9 cellular contexts compared by ENCODE assay signal in the genomic region with DNA sequence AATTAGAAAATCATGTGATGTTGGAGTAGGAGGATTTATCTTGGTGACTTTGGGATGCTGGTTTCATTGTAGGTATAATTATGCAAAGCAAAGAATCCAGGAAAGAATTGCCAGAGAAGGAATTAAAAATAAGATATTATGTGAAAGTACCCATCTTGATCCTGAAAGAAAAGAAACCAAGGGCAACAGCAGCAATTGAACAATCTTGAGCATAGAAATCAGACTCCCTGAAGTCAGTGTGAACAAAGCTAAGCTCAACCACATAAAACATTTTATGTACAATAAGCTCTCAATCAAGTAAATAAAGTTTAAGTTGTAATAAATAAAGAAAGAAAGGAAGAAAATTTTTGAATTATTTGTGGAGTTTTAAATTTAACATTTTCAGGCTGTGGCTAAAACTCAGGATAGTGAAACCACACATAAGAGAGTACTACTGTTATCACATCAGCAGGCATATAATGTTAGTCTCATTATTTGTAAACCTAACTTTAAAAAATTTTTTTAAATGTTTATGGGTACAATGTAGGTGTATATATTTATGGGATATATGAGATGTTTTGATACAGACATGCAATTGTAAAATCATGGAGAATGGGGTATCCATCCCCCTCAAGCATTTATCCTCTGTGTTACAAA. TPM values are rescaled to one million over a fixed set of nuclear protein-coding genes. Genes with fewer than 3 reads are reported as not detected.
A peak's percentile ranks its signal among the peaks of the same experiment; 100 is the strongest.
DNase-seq lines count a peak whose midpoint lies in the region; ATAC-seq and TF ChIP-seq lines count a peak whose summit lies in the region.
"Had no signal": no experiment of that assay in that cellular context is flagged by ENCODE, and none has a peak within 500 bp of the region (broad histone marks: within the 10 kb centered on the region; RNA-seq: fewer than 3 reads in every experiment).

No MANE protein-coding gene starts in this region.

- peak overlapping the region; percentile 23 for H3K4me3 ChIP-seq in HFF-Myc (replicated peaks; ENCODE audit: low read depth, low read length)
- peak overlapping the region; percentile 27 to 67 (median 44) for H3K4me3 ChIP-seq in breast epithelium

- ATAC-seq in GM18870 (IDR thresholded peaks at IDR 0.05; ENCODE audit: unreplicated experiment), result no peak

- peaks cover 0 to 3% of the 10 kb centered on the region in 2 donors for H3K4me1 ChIP-seq in breast epithelium

- no peak for TF ChIP-seq CTCF in 22Rv1 (IDR thresholded peaks at IDR 0.05)
- no peak for TF ChIP-seq CTCF in HFF-Myc (IDR thresholded peaks at IDR 0.05; ENCODE audit: low read depth, low read length, missing control alignments)
- no peak for TF ChIP-seq CTCF in breast epithelium (IDR thresholded peaks at IDR 0.05)
- no peak for TF ChIP-seq CTCF in mesothelial cell of epicardium (IDR thresholded peaks at IDR 0.05; ENCODE audit: unreplicated experiment)

- H3K27me3 ChIP-seq in breast epithelium, result no peaks in the 10 kb centered on the region

- no peak for DNase-seq in HFF-Myc (ENCODE audit: extremely low read depth, low read depth)
- DNase-seq in breast epithelium (ENCODE audit: low spot score in 2 of 2), result no peak
- no peak for DNase-seq in mesothelial cell of epicardium (ENCODE audit: low spot score in 2 of 2, unreplicated experiment in 2 of 2)
- no peak for DNase-seq in NCI-H1092 (lab: John Stamatoyannopoulos, UW)
- no peak for DNase-seq in DMS79 (lab: John Stamatoyannopoulos, UW)
- no peak for DNase-seq in iPS-NIHi11 (ENCODE audit: low spot score)

- H3K9me3 ChIP-seq in breast epithelium, result no peaks in the 10 kb centered on the region

- peak overlapping the region; percentile 62 for H3K4me3 Mint-ChIP-seq in mesothelial cell of epicardium

- H3K27me3 Mint-ChIP-seq in mesothelial cell of epicardium (ENCODE audit: low read depth), result peaks cover 30% of the 10 kb centered on the region

- intact Hi-C loops in breast epithelium (cut with DNase I; ENCODE audit: low total_unique reads), result no loop called here

- H3K27ac ChIP-seq in 22Rv1 (peak overlapping the region; percentile 0), breast epithelium (no peak overlapping the region)

- H3K9me3 Mint-ChIP-seq in mesothelial cell of epicardium, result peaks cover 7% of the 10 kb centered on the region

- peaks cover 11% of the 10 kb centered on the region for H3K4me1 Mint-ChIP-seq in mesothelial cell of epicardium

- H3K27ac Mint-ChIP-seq in mesothelial cell of epicardium, result no peak overlapping the region

- no peaks in the 10 kb centered on the region for H3K36me3 ChIP-seq in breast epithelium

- H3K36me3 Mint-ChIP-seq in mesothelial cell of epicardium, result no peaks in the 10 kb centered on the region

- TF ChIP-seq POLR2A in breast epithelium (IDR thresholded peaks at IDR 0.05), result no peak

RNA-seq across cellular contexts. Expression of gene GPR55, which starts 32.8 kb away (rescaled TPM):
- under 1 TPM in 2 of 3 donors, not detected in 1; 0.16 to 0.44 TPM for total RNA-seq in breast epithelium
- not detected in 3 replicates for total RNA-seq in mesothelial cell of epicardium

RNA-seq across cellular contexts. Expression of gene SPATA3, which starts 38.0 kb away (rescaled TPM):
- not detected for total RNA-seq in breast epithelium
- total RNA-seq in mesothelial cell of epicardium, result not detected in 3 replicates
- total RNA-seq: SK-MEL-5 had no signal
